15 cellular contexts compared by ENCODE assay signal in genomic region chr5:74233091-74233490, GRCh38.
"Had no signal": no experiment of that assay in that cellular context is flagged by ENCODE, and none has a peak within 500 bp of the region (broad histone marks: within the 10 kb centered on the region; RNA-seq: fewer than 3 reads in every experiment).

No MANE protein-coding gene starts in this region.

- H3K27me3 ChIP-seq: dorsolateral prefrontal cortex, esophagus muscularis mucosa, heart right ventricle, right atrium auricular region, spleen, transverse colon had no signal

- H3K9ac ChIP-seq: parathyroid adenoma had no signal

- H3K36me3 ChIP-seq: esophagus muscularis mucosa, heart right ventricle, left ventricle myocardium inferior, right atrium auricular region, spleen, transverse colon had no signal

- H3K27ac Mint-ChIP-seq: activated naive CD4-positive, alpha-beta T cell treated with anti-CD3 and anti-CD28 coated beads, Interleukin-2, amount 50 U/mL, for 72 hours; stimulated activated naive B cell treated with anti-CD40 and anti-IgM and Interleukin-4, amounts not matched to agents 10 μg/mL and 1 μg/mL and 100 μg/mL, for 72 hours had no signal

- ATAC-seq: activated CD4-positive, CD25-positive, alpha-beta regulatory T cell treated with anti-CD3 and anti-CD28 coated beads, Interleukin-2, amount 50 U/mL, for 24 hours had no signal

- H3K4me3 ChIP-seq: dorsolateral prefrontal cortex, esophagus muscularis mucosa, heart right ventricle, left ventricle myocardium inferior, right atrium auricular region, spleen, transverse colon had no signal

- H3K27ac ChIP-seq: esophagus muscularis mucosa, heart right ventricle, left ventricle myocardium inferior, parathyroid adenoma, right atrium auricular region, spleen, transverse colon had no signal

- DNase-seq: activated effector memory CD4-positive, alpha-beta T cell treated with Interleukin-2 at 50 U/mL for 16 hours; foreskin melanocyte; heart right ventricle; kidney; left ventricle myocardium inferior; spleen; stimulated activated naive B cell treated with anti-CD40 and anti-IgM and Interleukin-4, amounts not matched to agents 10 μg/mL and 1 μg/mL and 100 μg/mL, for 72 hours; substantia nigra; transverse colon had no signal

- H3K9me3 ChIP-seq: esophagus muscularis mucosa, left ventricle myocardium inferior, right atrium auricular region, spleen, transverse colon had no signal

- H3K4me1 ChIP-seq: esophagus muscularis mucosa, heart right ventricle, left ventricle myocardium inferior, parathyroid adenoma, right atrium auricular region, spleen had no signal

- H3K79me2 ChIP-seq: parathyroid adenoma had no signal

- H3K4me3 Mint-ChIP-seq: stimulated activated naive B cell treated with anti-CD40 and anti-IgM and Interleukin-4, amounts not matched to agents 10 μg/mL and 1 μg/mL and 100 μg/mL, for 72 hours had no signal

- H3K36me3 Mint-ChIP-seq: activated naive CD4-positive, alpha-beta T cell treated with anti-CD3 and anti-CD28 coated beads, Interleukin-2, amount 50 U/mL, for 72 hours; stimulated activated naive B cell treated with anti-CD40 and anti-IgM and Interleukin-4, amounts not matched to agents 10 μg/mL and 1 μg/mL and 100 μg/mL, for 72 hours had no signal

- H2AFZ ChIP-seq: parathyroid adenoma had no signal
